In the genomic region with DNA sequence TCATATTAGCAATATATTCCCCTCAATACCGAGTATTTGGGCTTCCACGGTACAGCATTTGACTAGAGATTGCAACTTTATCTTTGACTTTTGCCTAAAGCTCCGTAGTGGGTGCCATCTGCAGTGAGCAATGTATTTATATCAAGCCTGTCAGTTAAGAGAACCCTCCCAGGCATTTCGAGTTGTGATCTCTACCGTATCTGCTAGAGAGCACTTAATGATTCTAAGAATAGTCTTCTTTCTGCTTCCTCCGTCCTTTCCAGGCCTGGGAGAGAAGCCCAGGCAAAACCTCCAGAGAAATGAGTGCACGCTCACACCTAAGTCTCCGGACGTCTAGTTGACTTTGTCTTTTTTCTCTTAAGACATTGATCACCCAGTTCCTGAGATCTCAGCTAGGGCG, we compare ENCODE assay signal across 1 cellular context.
TF ChIP-seq lines count a peak whose summit lies in the region.

No MANE protein-coding gene starts in this region.

TF ChIP-seq in H1, 55 proteins besides CTCF, POLR2A, EP300 and RAD21:
- no peak for TF ChIP-seq YY1 (IDR thresholded peaks at IDR 0.05; ENCODE audit: low read depth, low read length)
- TF ChIP-seq GABPA (IDR thresholded peaks at IDR 0.05; ENCODE audit: borderline replicate concordance, insufficient read depth, low read length): no peak
- TF ChIP-seq, protein P1, sequence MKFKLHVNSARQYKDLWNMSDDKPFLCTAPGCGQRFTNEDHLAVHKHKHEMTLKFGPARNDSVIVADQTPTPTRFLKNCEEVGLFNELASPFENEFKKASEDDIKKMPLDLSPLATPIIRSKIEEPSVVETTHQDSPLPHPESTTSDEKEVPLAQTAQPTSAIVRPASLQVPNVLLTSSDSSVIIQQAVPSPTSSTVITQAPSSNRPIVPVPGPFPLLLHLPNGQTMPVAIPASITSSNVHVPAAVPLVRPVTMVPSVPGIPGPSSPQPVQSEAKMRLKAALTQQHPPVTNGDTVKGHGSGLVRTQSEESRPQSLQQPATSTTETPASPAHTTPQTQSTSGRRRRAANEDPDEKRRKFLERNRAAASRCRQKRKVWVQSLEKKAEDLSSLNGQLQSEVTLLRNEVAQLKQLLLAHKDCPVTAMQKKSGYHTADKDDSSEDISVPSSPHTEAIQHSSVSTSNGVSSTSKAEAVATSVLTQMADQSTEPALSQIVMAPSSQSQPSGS (IDR thresholded peaks at IDR 0.05; ENCODE audit: low read length): no peak
- TF ChIP-seq SRF (IDR thresholded peaks at IDR 0.05; ENCODE audit: low read depth, low read length): no peak
